Comparison of ENCODE assay signal across 28 cellular contexts in genomic region chrX:126670258-126670657, GRCh38.
"Had no signal": no experiment of that assay in that cellular context is flagged by ENCODE, and none has a peak within 500 bp of the region (broad histone marks: within the 10 kb centered on the region; RNA-seq: fewer than 3 reads in every experiment).

No MANE protein-coding gene starts in this region.

- H3K27me3 Mint-ChIP-seq: stimulated activated memory B cell treated with anti-CD40 and anti-IgM and Interleukin-4, amounts not matched to agents 10 μg/mL and 1 μg/mL and 100 μg/mL, for 72 hours; stimulated activated naive B cell treated with anti-CD40 and anti-IgM and Interleukin-4, amounts not matched to agents 10 μg/mL and 1 μg/mL and 100 μg/mL, for 72 hours; stimulated activated naive CD8-positive, alpha-beta T cell treated with anti-CD3 and anti-CD28 coated beads, Interleukin-15, amount 100 ng/mL, for 72 hours; stimulated activated naive CD8-positive, alpha-beta T cell treated with anti-CD3 and anti-CD28 coated beads, Interleukin-15, Interleukin-2, amounts not matched to agents 100 ng/mL and 50 ng/mL, for 24 hours; type B pancreatic cell had no signal

- H3K4me1 Mint-ChIP-seq: stimulated activated effector memory CD8-positive, alpha-beta T cell treated with anti-CD3 and anti-CD28 coated beads, Interleukin-12 subunit alpha, Interleukin-12 subunit beta, amount 100 ng/mL, for 72 hours; stimulated activated memory B cell treated with anti-CD40 and anti-IgM and Interleukin-4, amounts not matched to agents 10 μg/mL and 1 μg/mL and 100 μg/mL, for 72 hours; stimulated activated naive B cell treated with anti-CD40 and anti-IgM and Interleukin-4, amounts not matched to agents 10 μg/mL and 1 μg/mL and 100 μg/mL, for 72 hours; stimulated activated naive CD8-positive, alpha-beta T cell treated with anti-CD3 and anti-CD28 coated beads, Interleukin-15, amount 100 ng/mL, for 72 hours had no signal

- H3K27ac ChIP-seq: stomach, suprapubic skin, testis, thoracic aorta, thyroid gland, tibial artery, tibial nerve, transverse colon, upper lobe of left lung, upper lobe of right lung, uterus, vagina had no signal

- DNase-seq: stimulated activated CD4-positive, alpha-beta T cell treated with anti-CD3 and anti-CD28 coated beads, Interleukin-2, amount 100 ng/mL, for 48 hours; stimulated activated CD4-positive, alpha-beta T cell treated with anti-CD3 and anti-CD28 coated beads, Interleukin-4, amount 100 ng/mL, for 1 hour; stimulated activated CD4-positive, alpha-beta T cell treated with anti-CD3 and anti-CD28 coated beads, Interleukin-4, amount 100 ng/mL, for 24 hours; stimulated activated CD4-positive, alpha-beta T cell treated with anti-CD3 and anti-CD28 coated beads, Interleukin-4, amount 100 ng/mL, for 4 hours; stimulated activated CD8-positive, alpha-beta memory T cell treated with anti-CD3 and anti-CD28 coated beads, Interleukin-4, amount 100 ng/mL, for 48 hours; stimulated activated naive B cell treated with anti-CD40 and anti-IgM and Interleukin-4, amounts not matched to agents 10 μg/mL and 1 μg/mL and 100 μg/mL, for 72 hours; stimulated activated naive CD4-positive, alpha-beta T cell; stimulated activated naive CD4-positive, alpha-beta T cell treated with Interleukin-2 at 50 U/mL for 16 hours; stimulated activated naive CD8-positive, alpha-beta T cell treated with anti-CD3 and anti-CD28 coated beads, Interleukin-15, amount 100 ng/mL, for 72 hours; stimulated activated naive CD8-positive, alpha-beta T cell treated with anti-CD3 and anti-CD28 coated beads, Interleukin-15, Interleukin-2, amounts not matched to agents 100 U/mL and 50 U/mL, for 24 hours; stomach; substantia nigra; testis; thyroid gland; tibial artery; transverse colon; trophoblast cell; upper lobe of right lung; uterus had no signal

- H3K36me3 ChIP-seq: stomach, suprapubic skin, thoracic aorta, thyroid gland, tibial artery, tibial nerve, transverse colon, upper lobe of left lung, upper lobe of right lung, uterus, vagina had no signal

- H3K4me3 ChIP-seq: stomach, suprapubic skin, testis, thoracic aorta, thyroid gland, tibial artery, tibial nerve, transverse colon, upper lobe of left lung, upper lobe of right lung, uterus, vagina had no signal

- ATAC-seq: stimulated activated effector memory CD8-positive, alpha-beta T cell treated with anti-CD3 and anti-CD28 coated beads, Interleukin-12 subunit alpha, Interleukin-12 subunit beta, amount 100 ng/mL, for 72 hours; stimulated activated memory B cell treated with anti-CD40 and anti-IgM and Interleukin-4, amounts not matched to agents 10 μg/mL and 1 μg/mL and 100 μg/mL, for 72 hours; stimulated activated naive B cell treated with anti-CD40 and anti-IgM and Interleukin-4, amounts not matched to agents 10 μg/mL and 1 μg/mL and 100 μg/mL, for 72 hours; stimulated activated naive CD8-positive, alpha-beta T cell treated with anti-CD3 and anti-CD28 coated beads, Interleukin-15, amount 100 ng/mL, for 72 hours; stimulated activated naive CD8-positive, alpha-beta T cell treated with anti-CD3 and anti-CD28 coated beads, Interleukin-15, Interleukin-2, amounts not matched to agents 100 U/mL and 50 U/mL, for 24 hours; upper lobe of right lung had no signal

- H3K4me1 ChIP-seq: stomach, suprapubic skin, testis, thyroid gland, tibial artery, tibial nerve, transverse colon, upper lobe of left lung, upper lobe of right lung, uterus, vagina had no signal

- H3K4me3 Mint-ChIP-seq: stimulated activated effector memory CD8-positive, alpha-beta T cell treated with anti-CD3 and anti-CD28 coated beads, Interleukin-12 subunit alpha, Interleukin-12 subunit beta, amount 100 ng/mL, for 72 hours; stimulated activated memory B cell treated with anti-CD40 and anti-IgM and Interleukin-4, amounts not matched to agents 10 μg/mL and 1 μg/mL and 100 μg/mL, for 72 hours; stimulated activated naive B cell treated with anti-CD40 and anti-IgM and Interleukin-4, amounts not matched to agents 10 μg/mL and 1 μg/mL and 100 μg/mL, for 72 hours; stimulated activated naive CD8-positive, alpha-beta T cell treated with anti-CD3 and anti-CD28 coated beads, Interleukin-15, amount 100 ng/mL, for 72 hours; stimulated activated naive CD8-positive, alpha-beta T cell treated with anti-CD3 and anti-CD28 coated beads, Interleukin-15, Interleukin-2, amounts not matched to agents 100 ng/mL and 50 ng/mL, for 24 hours; type B pancreatic cell had no signal

- H3K27me3 ChIP-seq: stomach, suprapubic skin, testis, thyroid gland, tibial artery, tibial nerve, transverse colon, upper lobe of left lung, upper lobe of right lung, uterus, vagina had no signal

- H3K36me3 Mint-ChIP-seq: stimulated activated effector memory CD8-positive, alpha-beta T cell treated with anti-CD3 and anti-CD28 coated beads, Interleukin-12 subunit alpha, Interleukin-12 subunit beta, amount 100 ng/mL, for 72 hours; stimulated activated memory B cell treated with anti-CD40 and anti-IgM and Interleukin-4, amounts not matched to agents 10 μg/mL and 1 μg/mL and 100 μg/mL, for 72 hours; stimulated activated naive B cell treated with anti-CD40 and anti-IgM and Interleukin-4, amounts not matched to agents 10 μg/mL and 1 μg/mL and 100 μg/mL, for 72 hours; type B pancreatic cell had no signal

- H3K27ac Mint-ChIP-seq: stimulated activated effector memory CD8-positive, alpha-beta T cell treated with anti-CD3 and anti-CD28 coated beads, Interleukin-12 subunit alpha, Interleukin-12 subunit beta, amount 100 ng/mL, for 72 hours; stimulated activated memory B cell treated with anti-CD40 and anti-IgM and Interleukin-4, amounts not matched to agents 10 μg/mL and 1 μg/mL and 100 μg/mL, for 72 hours; stimulated activated naive B cell treated with anti-CD40 and anti-IgM and Interleukin-4, amounts not matched to agents 10 μg/mL and 1 μg/mL and 100 μg/mL, for 72 hours; stimulated activated naive CD8-positive, alpha-beta T cell treated with anti-CD3 and anti-CD28 coated beads, Interleukin-15, amount 100 ng/mL, for 72 hours; stimulated activated naive CD8-positive, alpha-beta T cell treated with anti-CD3 and anti-CD28 coated beads, Interleukin-15, Interleukin-2, amounts not matched to agents 100 ng/mL and 50 ng/mL, for 24 hours; type B pancreatic cell had no signal

- H3K9me3 ChIP-seq: suprapubic skin, testis, thoracic aorta, thyroid gland, tibial nerve, transverse colon, upper lobe of right lung, uterus, vagina had no signal
